11 cellular contexts compared by ENCODE assay signal in genomic region chr5:163489055-163489744, GRCh38. TPM values are rescaled to one million over a fixed set of nuclear protein-coding genes. Genes with fewer than 3 reads are reported as not detected.
DNase-seq lines count a peak whose midpoint lies in the region; ATAC-seq, FAIRE-seq and TF ChIP-seq lines count a peak whose summit lies in the region.
"Had no signal": no experiment of that assay in that cellular context is flagged by ENCODE, and none has a peak within 500 bp of the region (broad histone marks: within the 10 kb centered on the region; RNA-seq: fewer than 3 reads in every experiment).

No MANE protein-coding gene starts in this region.

- H3K9me3 ChIP-seq in CD8-positive, alpha-beta T cell (ENCODE audit: low read length), result no peaks in the 10 kb centered on the region
- H3K9me3 ChIP-seq in HepG2 (ENCODE audit: low read length), result no peaks in the 10 kb centered on the region

- TF ChIP-seq RAD21 in HepG2 (CRISPR knock-in tag; IDR thresholded peaks at IDR 0.05), result no peak

- H3K4me3 ChIP-seq in CD8-positive, alpha-beta T cell (ENCODE audit: low read depth, low read length), result no peak overlapping the region
- no peak overlapping the region for H3K4me3 ChIP-seq in HepG2 (replicated peaks in 1 of 3; ENCODE audit: insufficient read depth in 1 of 3, low read depth in 2 of 3, low read length in 3 of 3)

- no TSS peak for BruUV-seq in HepG2 (replicated peaks; lab: Mats Ljungman, UMichigan)

- CTCF ChIA-PET in CD8-positive, alpha-beta T cell (lab: Charles Lee), result interaction anchor here (0.8 to 3.2 kb wide), 8 partner anchors 9 to 75 kb away, joined by 3 to 8 read pairs (median 4); partner anchors contain the start of genes HMMR, MAT2B and NUDCD2
- CTCF ChIA-PET in HepG2 (lab: Yijun Ruan, JAX; ENCODE audit: low intra/inter-chr PET ratio, low total read pairs), result interaction anchor here (1.3 kb wide), 1 partner anchor 14 kb away, joined by 4 read pairs; no protein-coding TSS in a partner anchor

- TF ChIP-seq EP300 in HepG2 (IDR thresholded peaks at IDR 0.05; ENCODE audit: low read depth in 2 of 2, low read length in 2 of 2), result no peak
- no peak for TF ChIP-seq EP300 in HepG2 (CRISPR knock-in tag; IDR thresholded peaks at IDR 0.05; ENCODE audit: borderline replicate concordance)

- no peaks in the 10 kb centered on the region for H3K79me2 ChIP-seq in HepG2 (ENCODE audit: insufficient read depth, low read length)

- no peaks in the 10 kb centered on the region for H3K27me3 ChIP-seq in CD8-positive, alpha-beta T cell (ENCODE audit: insufficient read depth, low read length)
- H3K27me3 ChIP-seq in HepG2 (ENCODE audit: control insufficient read depth in 1 of 2, insufficient read depth in 2 of 2, low read length in 2 of 2), result no peaks in the 10 kb centered on the region; a peak in 1 of 5 replicates

- no peaks in the 10 kb centered on the region for H3K27me3 Mint-ChIP-seq in CD8-positive, alpha-beta T cell (ENCODE audit: low read depth)
- no peaks in the 10 kb centered on the region for H3K27me3 Mint-ChIP-seq in HFFc6 (ENCODE audit: insufficient read depth)
- no peaks in the 10 kb centered on the region for H3K27me3 Mint-ChIP-seq in activated T-helper 2 cell treated with anti-CD3 and anti-CD28 coated beads, Interferon-gamma antibody, Interleukin-2, Interleukin-4, amounts not matched to agents 10 μg/mL and 5 μg/mL and 100 μg/mL, durations not matched to agents 14 hours and 24 hours and 36 hours (ENCODE audit: low read depth)
- H3K27me3 Mint-ChIP-seq: stimulated activated naive CD8-positive, alpha-beta T cell treated with anti-CD3 and anti-CD28 coated beads, Interleukin-15, amount 100 ng/mL, for 72 hours had no signal

- DNase-seq in CD8-positive, alpha-beta T cell, result peak in 2 of 7 experiments; percentile 12 to 35
- peak; percentile 42 for DNase-seq in HFFc6
- no peak for DNase-seq in activated T-helper 2 cell treated with anti-CD3 and anti-CD28 coated beads, Interferon-gamma antibody, Interleukin-2, Interleukin-4, amounts not matched to agents 10 μg/mL and 5 μg/mL and 100 μg/mL, durations not matched to agents 14 hours and 24 hours and 36 hours (ENCODE audit: low spot score)
- DNase-seq in HepG2 (ENCODE audit: low spot score), result peak; percentile 18
- no peak for DNase-seq in hypothalamus (lab: John Stamatoyannopoulos, UW)
- DNase-seq in LoVo (ENCODE audit: low spot score), result no peak
- DNase-seq in NCI-H1436 treated with DMSO at 0.1 percent for 48 hours (lab: John Stamatoyannopoulos, UW), result no peak
- DNase-seq: stimulated activated naive CD8-positive, alpha-beta T cell treated with anti-CD3 and anti-CD28 coated beads, Interleukin-15, amount 100 ng/mL, for 72 hours had no signal

- no peak for TF ChIP-seq CTCF in CD8-positive, alpha-beta T cell (IDR thresholded peaks at IDR 0.05)
- TF ChIP-seq CTCF in HFFc6 (IDR thresholded peaks at IDR 0.05) (peak; percentile 66), HepG2 (CRISPR knock-in tag; IDR thresholded peaks at IDR 0.05) (peak; percentile 57)

- POLR2A ChIA-PET in CD8-positive, alpha-beta T cell (lab: Charles Lee), result interaction anchor here (0.9 to 2.1 kb wide), 2 partner anchors 16 kb away, joined by 3 to 4 read pairs; partner anchors contain the start of gene MAT2B
- POLR2A ChIA-PET in HepG2 (lab: Yijun Ruan, JAX), result interaction anchor here (1.1 to 1.8 kb wide), 3 partner anchors 9 to 52 kb away, joined by 3 to 4 read pairs (median 4); partner anchors contain the start of genes CCNG1 and MAT2B

- intact Hi-C loops in CD8-positive, alpha-beta T cell (cut with DNase I, micrococcal nuclease), result loop anchor here in 1 of 2 experiments (1.0 kb wide), 1 partner anchor 14 kb away; no protein-coding TSS in a partner anchor
- intact Hi-C loops in activated T-helper 2 cell treated with anti-CD3 and anti-CD28 coated beads, Interferon-gamma antibody, Interleukin-2, Interleukin-4, amounts not matched to agents 10 μg/mL and 5 μg/mL and 100 μg/mL, durations not matched to agents 14 hours and 24 hours and 36 hours (cut with micrococcal nuclease), result loop anchor here (2.0 kb wide), 1 partner anchor 16 kb away; the partner anchor contains the start of gene MAT2B
- intact Hi-C loops in HepG2 (cut with micrococcal nuclease; ENCODE audit: unreplicated experiment), result loop anchor here (1.0 kb wide), 1 partner anchor 14 kb away; no protein-coding TSS in a partner anchor

- H3K4me1 Mint-ChIP-seq in CD8-positive, alpha-beta T cell (ENCODE audit: low read depth), result no peaks in the 10 kb centered on the region
- peaks cover 16% of the 10 kb centered on the region for H3K4me1 Mint-ChIP-seq in HFFc6 (ENCODE audit: low read depth)
- peaks cover 3% of the 10 kb centered on the region for H3K4me1 Mint-ChIP-seq in activated T-helper 2 cell treated with anti-CD3 and anti-CD28 coated beads, Interferon-gamma antibody, Interleukin-2, Interleukin-4, amounts not matched to agents 10 μg/mL and 5 μg/mL and 100 μg/mL, durations not matched to agents 14 hours and 24 hours and 36 hours (ENCODE audit: low read depth)
- H3K4me1 Mint-ChIP-seq: stimulated activated naive CD8-positive, alpha-beta T cell treated with anti-CD3 and anti-CD28 coated beads, Interleukin-15, amount 100 ng/mL, for 72 hours had no signal

- H3K4me3 Mint-ChIP-seq in CD8-positive, alpha-beta T cell, result no peak overlapping the region
- no peak overlapping the region for H3K4me3 Mint-ChIP-seq in HFFc6
- H3K4me3 Mint-ChIP-seq in activated T-helper 2 cell treated with anti-CD3 and anti-CD28 coated beads, Interferon-gamma antibody, Interleukin-2, Interleukin-4, amounts not matched to agents 10 μg/mL and 5 μg/mL and 100 μg/mL, durations not matched to agents 14 hours and 24 hours and 36 hours (ENCODE audit: low read depth), result no peak overlapping the region
- H3K4me3 Mint-ChIP-seq: activated naive CD8-positive, alpha-beta T cell; stimulated activated naive CD8-positive, alpha-beta T cell treated with anti-CD3 and anti-CD28 coated beads, Interleukin-15, amount 100 ng/mL, for 72 hours had no signal

- H3K4me1 ChIP-seq in CD8-positive, alpha-beta T cell (ENCODE audit: insufficient read depth, low read length), result no peaks in the 10 kb centered on the region
- H3K4me1 ChIP-seq in HepG2 (ENCODE audit: insufficient read depth, low read length), result no peaks in the 10 kb centered on the region

- no peaks in the 10 kb centered on the region for H4K20me1 ChIP-seq in HepG2 (ENCODE audit: insufficient read depth, low read length)

- H2AFZ ChIP-seq in HepG2 (ENCODE audit: low read length), result no peak overlapping the region

- 95% methylated on average over 5 of the region's 6 CpGs for WGBS in HepG2 (ENCODE audit: low lambda C conversion rate)

- no peaks in the 10 kb centered on the region for H3K36me3 Mint-ChIP-seq in CD8-positive, alpha-beta T cell
- H3K36me3 Mint-ChIP-seq in HFFc6 (ENCODE audit: low read depth), result peaks cover 13% of the 10 kb centered on the region
- H3K36me3 Mint-ChIP-seq in activated T-helper 2 cell treated with anti-CD3 and anti-CD28 coated beads, Interferon-gamma antibody, Interleukin-2, Interleukin-4, amounts not matched to agents 10 μg/mL and 5 μg/mL and 100 μg/mL, durations not matched to agents 14 hours and 24 hours and 36 hours (ENCODE audit: low read depth), result peaks cover 45% of the 10 kb centered on the region
- H3K36me3 Mint-ChIP-seq: activated naive CD8-positive, alpha-beta T cell had no signal

- H3K4me2 ChIP-seq in HepG2 (ENCODE audit: low read depth, low read length), result no peak overlapping the region

- no peak overlapping the region for H3K27ac Mint-ChIP-seq in CD8-positive, alpha-beta T cell
- H3K27ac Mint-ChIP-seq in HFFc6, result peak overlapping the region; percentile 75
- H3K27ac Mint-ChIP-seq in activated T-helper 2 cell treated with anti-CD3 and anti-CD28 coated beads, Interferon-gamma antibody, Interleukin-2, Interleukin-4, amounts not matched to agents 10 μg/mL and 5 μg/mL and 100 μg/mL, durations not matched to agents 14 hours and 24 hours and 36 hours, result peak overlapping the region; percentile 33
- H3K27ac Mint-ChIP-seq: activated naive CD8-positive, alpha-beta T cell had no signal

- in situ Hi-C loops in HepG2 (cut with HindIII; ENCODE audit: extremely low pct_ligation_motif_present, low pct_unique_long_range_greater_than_20kb), result no loop called here

- FAIRE-seq in HepG2 (lab: Jason Lieb, UNC), result no peak

- no peak overlapping the region for H3K9ac ChIP-seq in HepG2 (ENCODE audit: insufficient read depth, low read depth, low read length)

- H3K27ac ChIP-seq in CD8-positive, alpha-beta T cell (ENCODE audit: low read depth, low read length), result no peak overlapping the region
- no peak overlapping the region for H3K27ac ChIP-seq in HepG2 (ENCODE audit: extremely low read length, insufficient read depth, low read length)

- H3K36me3 ChIP-seq in CD8-positive, alpha-beta T cell (ENCODE audit: insufficient read depth, low read length), result no peaks in the 10 kb centered on the region
- H3K36me3 ChIP-seq in HepG2 (replicated peaks in 1 of 2; ENCODE audit: control insufficient read depth in 1 of 2, insufficient read depth in 2 of 2, low read length in 2 of 2), result peaks cover 2 to 27% of the 10 kb centered on the region in 2 experiments; a peak in 4 of 5 replicates

- TF ChIP-seq POLR2A in HepG2 (IDR thresholded peaks at IDR 0.05; ENCODE audit: insufficient read depth in 1 of 2, low read depth in 2 of 2, low read length in 2 of 2), result no peak

- peak; percentile 51 for ATAC-seq in CD8-positive, alpha-beta T cell
- peak; percentile 93 for ATAC-seq in HepG2
- no peak for ATAC-seq in HG02678 (IDR thresholded peaks at IDR 0.05; ENCODE audit: unreplicated experiment)
- ATAC-seq: sciatic nerve; stimulated activated naive CD8-positive, alpha-beta T cell treated with anti-CD3 and anti-CD28 coated beads, Interleukin-15, amount 100 ng/mL, for 72 hours had no signal

- H3K9me3 Mint-ChIP-seq in CD8-positive, alpha-beta T cell, result no peaks in the 10 kb centered on the region
- H3K9me3 Mint-ChIP-seq in HFFc6, result no peaks in the 10 kb centered on the region
- no peaks in the 10 kb centered on the region for H3K9me3 Mint-ChIP-seq in activated T-helper 2 cell treated with anti-CD3 and anti-CD28 coated beads, Interferon-gamma antibody, Interleukin-2, Interleukin-4, amounts not matched to agents 10 μg/mL and 5 μg/mL and 100 μg/mL, durations not matched to agents 14 hours and 24 hours and 36 hours
- H3K9me3 Mint-ChIP-seq: stimulated activated naive CD8-positive, alpha-beta T cell treated with anti-CD3 and anti-CD28 coated beads, Interleukin-15, amount 100 ng/mL, for 72 hours had no signal

RNA-seq across cellular contexts. Expression of gene MAT2B, which starts 16.2 kb away (rescaled TPM):
- 10 to 100 TPM; 25.1 to 31.4 TPM for total RNA-seq in CD8-positive, alpha-beta T cell
- total RNA-seq in HFFc6 (2021; fragmentation: NEBNext Ultra II Directional; extraction: Animal tissue kit (Norgen Biotek cat#: 25700)), result 10 to 100 TPM; 38.8 to 53.2 (median 48.4) TPM
- 93.2 and 98.9 TPM in 2 replicates for total RNA-seq in activated T-helper 2 cell treated with anti-CD3 and anti-CD28 coated beads, Interferon-gamma antibody, Interleukin-2, Interleukin-4, amounts not matched to agents 10 μg/mL and 5 μg/mL and 100 μg/mL, durations not matched to agents 14 hours and 24 hours and 36 hours
- 37.1 and 62.6 TPM in 2 replicates for total RNA-seq in HepG2 (2016; rRNA removed; fragmentation: Illumina TruSeq; extraction: Trizol)
- total RNA-seq in HepG2 (2016; cell fraction: cytosol; rRNA removed; fragmentation: Illumina TruSeq; extraction: Trizol; ENCODE audit: low read depth), result 6.2 and 9.1 TPM in 2 replicates
- 34.8 and 58.6 TPM in 2 replicates for total RNA-seq in HepG2 (2016; cell fraction: insoluble cytoplasmic fraction; rRNA removed; fragmentation: Illumina TruSeq; extraction: Trizol)
- 17.7 and 20.1 TPM in 2 replicates for total RNA-seq in HepG2 (2016; cell fraction: membrane; rRNA removed; fragmentation: Illumina TruSeq; extraction: Trizol)
- 16.6 and 17.4 TPM in 2 replicates for total RNA-seq in HepG2 (2016; cell fraction: nucleus; rRNA removed; fragmentation: Illumina TruSeq; extraction: Trizol)
- polyA plus RNA-seq in HepG2 (2011; rRNA removed), result 15.5 and 20.2 TPM in 2 replicates
- 7.8 and 11.6 TPM in 2 replicates for polyA plus RNA-seq in HepG2 (2011; cell fraction: cytosol; rRNA removed)
- 4.0 and 6.1 TPM in 2 replicates for polyA plus RNA-seq in HepG2 (2011; cell fraction: nucleus; rRNA removed)
- 22.2 and 28.7 TPM in 2 replicates for polyA plus RNA-seq in HepG2 (2012)
- 4.8 and 5.1 TPM in 2 replicates for polyA plus RNA-seq in HepG2 (2016; cell fraction: cytosol; fragmentation: Illumina TruSeq; extraction: Trizol; ENCODE audit: low read depth)
- 63.0 and 65.8 TPM in 2 replicates for polyA plus RNA-seq in HepG2 (2016; cell fraction: insoluble cytoplasmic fraction; fragmentation: Illumina TruSeq; extraction: Trizol; ENCODE audit: low read depth)
- polyA plus RNA-seq in HepG2 (2016; cell fraction: membrane; fragmentation: Illumina TruSeq; extraction: Trizol; ENCODE audit: low read depth), result 13.8 and 14.9 TPM in 2 replicates
- 29.1 and 30.8 TPM in 2 replicates for polyA plus RNA-seq in HepG2 (2016; cell fraction: nucleus; fragmentation: Illumina TruSeq; extraction: Trizol; ENCODE audit: insufficient read depth, low read depth)
- polyA minus RNA-seq in HepG2 (2011; rRNA and poly(A)+ RNA removed; ENCODE audit: low replicate concordance), result 9.1 and 29.7 TPM in 2 replicates
- 12.3 and 12.4 TPM in 2 replicates for polyA minus RNA-seq in HepG2 (2011; cell fraction: cytosol; rRNA and poly(A)+ RNA removed)
- 6.4 and 8.3 TPM in 2 replicates for polyA minus RNA-seq in HepG2 (2011; cell fraction: nucleus; rRNA and poly(A)+ RNA removed)

RNA-seq across cellular contexts. Expression of gene HMMR, which starts 28.8 kb away (rescaled TPM):
- total RNA-seq in CD8-positive, alpha-beta T cell, result under 1 TPM; 0.67 to 0.76 TPM
- total RNA-seq in HFFc6 (2021; fragmentation: NEBNext Ultra II Directional; extraction: Animal tissue kit (Norgen Biotek cat#: 25700)), result 10 to 100 TPM; 16.2 to 37.0 (median 32.5) TPM
- total RNA-seq in activated T-helper 2 cell treated with anti-CD3 and anti-CD28 coated beads, Interferon-gamma antibody, Interleukin-2, Interleukin-4, amounts not matched to agents 10 μg/mL and 5 μg/mL and 100 μg/mL, durations not matched to agents 14 hours and 24 hours and 36 hours, result 39.3 and 40.3 TPM in 2 replicates
- total RNA-seq in HepG2 (2016; rRNA removed; fragmentation: Illumina TruSeq; extraction: Trizol), result 48.3 and 82.7 TPM in 2 replicates
- total RNA-seq in HepG2 (2016; cell fraction: cytosol; rRNA removed; fragmentation: Illumina TruSeq; extraction: Trizol; ENCODE audit: low read depth), result 5.5 and 6.4 TPM in 2 replicates
- 49.7 and 80.9 TPM in 2 replicates for total RNA-seq in HepG2 (2016; cell fraction: insoluble cytoplasmic fraction; rRNA removed; fragmentation: Illumina TruSeq; extraction: Trizol)
- total RNA-seq in HepG2 (2016; cell fraction: membrane; rRNA removed; fragmentation: Illumina TruSeq; extraction: Trizol), result 14.7 and 18.6 TPM in 2 replicates
- 37.9 and 39.0 TPM in 2 replicates for total RNA-seq in HepG2 (2016; cell fraction: nucleus; rRNA removed; fragmentation: Illumina TruSeq; extraction: Trizol)
- polyA plus RNA-seq in HepG2 (2011; rRNA removed), result 4.6 and 8.5 TPM in 2 replicates
- 4.6 and 5.2 TPM in 2 replicates for polyA plus RNA-seq in HepG2 (2011; cell fraction: cytosol; rRNA removed)
- 2.9 and 3.8 TPM in 2 replicates for polyA plus RNA-seq in HepG2 (2011; cell fraction: nucleus; rRNA removed)
- polyA plus RNA-seq in HepG2 (2012), result 8.3 and 17.9 TPM in 2 replicates
- 1.7 and 2.4 TPM in 2 replicates for polyA plus RNA-seq in HepG2 (2016; cell fraction: cytosol; fragmentation: Illumina TruSeq; extraction: Trizol; ENCODE audit: low read depth)
- 48.9 and 49.4 TPM in 2 replicates for polyA plus RNA-seq in HepG2 (2016; cell fraction: insoluble cytoplasmic fraction; fragmentation: Illumina TruSeq; extraction: Trizol; ENCODE audit: low read depth)
- 3.8 and 6.0 TPM in 2 replicates for polyA plus RNA-seq in HepG2 (2016; cell fraction: membrane; fragmentation: Illumina TruSeq; extraction: Trizol; ENCODE audit: low read depth)
- 33.3 and 34.0 TPM in 2 replicates for polyA plus RNA-seq in HepG2 (2016; cell fraction: nucleus; fragmentation: Illumina TruSeq; extraction: Trizol; ENCODE audit: insufficient read depth, low read depth)
- 3.1 and 6.2 TPM in 2 replicates for polyA minus RNA-seq in HepG2 (2011; rRNA and poly(A)+ RNA removed; ENCODE audit: low replicate concordance)
- 8.4 and 8.8 TPM in 2 replicates for polyA minus RNA-seq in HepG2 (2011; cell fraction: cytosol; rRNA and poly(A)+ RNA removed)
- 10.6 and 11.1 TPM in 2 replicates for polyA minus RNA-seq in HepG2 (2011; cell fraction: nucleus; rRNA and poly(A)+ RNA removed)

RNA-seq across cellular contexts. Expression of gene NUDCD2, which starts 29.3 kb away (rescaled TPM):
- total RNA-seq in CD8-positive, alpha-beta T cell, result 10 to 100 TPM; 16.5 to 17.7 TPM
- total RNA-seq in HFFc6 (2021; fragmentation: NEBNext Ultra II Directional; extraction: Animal tissue kit (Norgen Biotek cat#: 25700)), result 10 to 100 TPM; 15.9 to 22.4 (median 18.4) TPM
- 39.6 and 48.0 TPM in 2 replicates for total RNA-seq in activated T-helper 2 cell treated with anti-CD3 and anti-CD28 coated beads, Interferon-gamma antibody, Interleukin-2, Interleukin-4, amounts not matched to agents 10 μg/mL and 5 μg/mL and 100 μg/mL, durations not matched to agents 14 hours and 24 hours and 36 hours
- 39.2 and 40.9 TPM in 2 replicates for total RNA-seq in HepG2 (2016; rRNA removed; fragmentation: Illumina TruSeq; extraction: Trizol)
- total RNA-seq in HepG2 (2016; cell fraction: cytosol; rRNA removed; fragmentation: Illumina TruSeq; extraction: Trizol; ENCODE audit: low read depth), result 18.5 and 20.2 TPM in 2 replicates
- total RNA-seq in HepG2 (2016; cell fraction: insoluble cytoplasmic fraction; rRNA removed; fragmentation: Illumina TruSeq; extraction: Trizol), result 39.1 and 40.7 TPM in 2 replicates
- total RNA-seq in HepG2 (2016; cell fraction: membrane; rRNA removed; fragmentation: Illumina TruSeq; extraction: Trizol), result 48.1 and 48.6 TPM in 2 replicates
- 24.0 and 26.0 TPM in 2 replicates for total RNA-seq in HepG2 (2016; cell fraction: nucleus; rRNA removed; fragmentation: Illumina TruSeq; extraction: Trizol)
- polyA plus RNA-seq in HepG2 (2011; rRNA removed), result 9.6 and 14.8 TPM in 2 replicates
- polyA plus RNA-seq in HepG2 (2011; cell fraction: cytosol; rRNA removed), result 5.6 and 9.1 TPM in 2 replicates
- 5.7 and 10.0 TPM in 2 replicates for polyA plus RNA-seq in HepG2 (2011; cell fraction: nucleus; rRNA removed)
- polyA plus RNA-seq in HepG2 (2012), result 25.1 and 33.5 TPM in 2 replicates
- 21.4 and 34.4 TPM in 2 replicates for polyA plus RNA-seq in HepG2 (2016; cell fraction: cytosol; fragmentation: Illumina TruSeq; extraction: Trizol; ENCODE audit: low read depth)
- polyA plus RNA-seq in HepG2 (2016; cell fraction: insoluble cytoplasmic fraction; fragmentation: Illumina TruSeq; extraction: Trizol; ENCODE audit: low read depth), result 45.6 and 45.7 TPM in 2 replicates
- 33.8 and 40.8 TPM in 2 replicates for polyA plus RNA-seq in HepG2 (2016; cell fraction: membrane; fragmentation: Illumina TruSeq; extraction: Trizol; ENCODE audit: low read depth)
- polyA plus RNA-seq in HepG2 (2016; cell fraction: nucleus; fragmentation: Illumina TruSeq; extraction: Trizol; ENCODE audit: insufficient read depth, low read depth), result 30.7 and 35.5 TPM in 2 replicates
- polyA minus RNA-seq in HepG2 (2011; rRNA and poly(A)+ RNA removed; ENCODE audit: low replicate concordance), result 2.7 and 4.6 TPM in 2 replicates
- polyA minus RNA-seq in HepG2 (2011; cell fraction: cytosol; rRNA and poly(A)+ RNA removed), result 3.0 and 5.1 TPM in 2 replicates
- 13.8 and 15.5 TPM in 2 replicates for polyA minus RNA-seq in HepG2 (2011; cell fraction: nucleus; rRNA and poly(A)+ RNA removed)

RNA-seq across cellular contexts. Expression of gene CCNG1, which starts 51.8 kb away (rescaled TPM):
- total RNA-seq in CD8-positive, alpha-beta T cell, result 100 to 1,000 TPM; 114 to 126 TPM
- total RNA-seq in HFFc6 (2021; fragmentation: NEBNext Ultra II Directional; extraction: Animal tissue kit (Norgen Biotek cat#: 25700)), result 100 to 1,000 TPM; 139 to 217 (median 180) TPM
- total RNA-seq in activated T-helper 2 cell treated with anti-CD3 and anti-CD28 coated beads, Interferon-gamma antibody, Interleukin-2, Interleukin-4, amounts not matched to agents 10 μg/mL and 5 μg/mL and 100 μg/mL, durations not matched to agents 14 hours and 24 hours and 36 hours, result 87.8 and 89.4 TPM in 2 replicates
- total RNA-seq in HepG2 (2016; rRNA removed; fragmentation: Illumina TruSeq; extraction: Trizol), result 353 and 516 TPM in 2 replicates
- total RNA-seq in HepG2 (2016; cell fraction: cytosol; rRNA removed; fragmentation: Illumina TruSeq; extraction: Trizol; ENCODE audit: low read depth), result 171 and 222 TPM in 2 replicates
- 344 and 513 TPM in 2 replicates for total RNA-seq in HepG2 (2016; cell fraction: insoluble cytoplasmic fraction; rRNA removed; fragmentation: Illumina TruSeq; extraction: Trizol)
- total RNA-seq in HepG2 (2016; cell fraction: membrane; rRNA removed; fragmentation: Illumina TruSeq; extraction: Trizol), result 489 and 661 TPM in 2 replicates
- total RNA-seq in HepG2 (2016; cell fraction: nucleus; rRNA removed; fragmentation: Illumina TruSeq; extraction: Trizol), result 151 and 183 TPM in 2 replicates
- polyA plus RNA-seq in HepG2 (2011; rRNA removed), result 126 and 181 TPM in 2 replicates
- polyA plus RNA-seq in HepG2 (2011; cell fraction: cytosol; rRNA removed), result 77.6 and 97.0 TPM in 2 replicates
- polyA plus RNA-seq in HepG2 (2011; cell fraction: nucleus; rRNA removed), result 33.8 and 51.9 TPM in 2 replicates
- polyA plus RNA-seq in HepG2 (2012), result 266 and 303 TPM in 2 replicates
- 201 and 216 TPM in 2 replicates for polyA plus RNA-seq in HepG2 (2016; cell fraction: cytosol; fragmentation: Illumina TruSeq; extraction: Trizol; ENCODE audit: low read depth)
- 389 and 398 TPM in 2 replicates for polyA plus RNA-seq in HepG2 (2016; cell fraction: insoluble cytoplasmic fraction; fragmentation: Illumina TruSeq; extraction: Trizol; ENCODE audit: low read depth)
- 391 and 469 TPM in 2 replicates for polyA plus RNA-seq in HepG2 (2016; cell fraction: membrane; fragmentation: Illumina TruSeq; extraction: Trizol; ENCODE audit: low read depth)
- 161 and 166 TPM in 2 replicates for polyA plus RNA-seq in HepG2 (2016; cell fraction: nucleus; fragmentation: Illumina TruSeq; extraction: Trizol; ENCODE audit: insufficient read depth, low read depth)
- 56.2 and 117 TPM in 2 replicates for polyA minus RNA-seq in HepG2 (2011; rRNA and poly(A)+ RNA removed; ENCODE audit: low replicate concordance)
- 177 and 216 TPM in 2 replicates for polyA minus RNA-seq in HepG2 (2011; cell fraction: cytosol; rRNA and poly(A)+ RNA removed)
- polyA minus RNA-seq in HepG2 (2011; cell fraction: nucleus; rRNA and poly(A)+ RNA removed), result 101 and 119 TPM in 2 replicates

Comparison
In these comparisons a context has a peak if more than half of its experiments do, and no peak if none do; other contexts are left out.
1. DNase-seq: peak in HFFc6 (single experiment) and HepG2 (single experiment); none in activated T-helper 2 cell treated with anti-CD3 and anti-CD28 coated beads, Interferon-gamma antibody, Interleukin-2, Interleukin-4, amounts not matched to agents 10 μg/mL and 5 μg/mL and 100 μg/mL, durations not matched to agents 14 hours and 24 hours and 36 hours (single experiment), hypothalamus (0 of 51), LoVo (single experiment) and NCI-H1436 treated with DMSO at 0.1 percent for 48 hours (single experiment).